17 cellular contexts compared by ENCODE assay signal in the genomic region with DNA sequence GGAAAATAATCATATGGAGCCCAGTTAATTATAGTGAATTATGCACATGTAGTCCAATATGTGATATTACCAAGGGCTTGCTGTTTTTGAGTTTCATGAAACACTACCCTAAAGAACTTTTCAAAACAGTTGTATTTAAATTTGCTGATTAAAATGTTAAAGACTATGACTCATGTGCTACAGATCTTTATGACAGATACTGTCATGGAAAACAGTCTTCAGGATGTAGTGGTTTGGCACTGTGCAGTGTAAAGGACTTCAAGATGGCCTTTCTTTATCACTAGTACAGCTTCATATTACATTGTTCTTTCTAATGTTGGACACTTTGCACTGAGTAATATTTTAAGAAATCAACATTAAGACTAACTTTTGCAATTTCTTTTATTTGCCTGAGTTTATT.
DNase-seq lines count a peak whose midpoint lies in the region; ATAC-seq, FAIRE-seq and TF ChIP-seq lines count a peak whose summit lies in the region.
"Had no signal": no experiment of that assay in that cellular context is flagged by ENCODE, and none has a peak within 500 bp of the region (broad histone marks: within the 10 kb centered on the region; RNA-seq: fewer than 3 reads in every experiment).

No MANE protein-coding gene starts in this region.

- no peak for TF ChIP-seq POLR2A in K562 (conservative IDR thresholded peaks at IDR 0.05)

- no peaks in the 10 kb centered on the region for H4K20me1 ChIP-seq in K562 (replicated peaks; ENCODE audit: control insufficient read depth, insufficient read depth, low read length)

- intact Hi-C loops in K562 (cut with micrococcal nuclease) (no loop called here), left lung (cut with DNase I) (no loop called here)

- no peak overlapping the region for H3K9ac ChIP-seq in K562 (ENCODE audit: insufficient read depth in 1 of 2, low read depth in 2 of 2, low read length in 2 of 2)

- H3K9me1 ChIP-seq in K562 (ENCODE audit: control insufficient read depth, insufficient read depth, low read length) = no peaks in the 10 kb centered on the region

- no peaks in the 10 kb centered on the region for H3K9me3 ChIP-seq in K562 (replicated peaks; ENCODE audit: control insufficient read depth, insufficient read depth, low read depth, low read length)
- H3K9me3 ChIP-seq in left lung = peaks cover 0 to 3% of the 10 kb centered on the region in 2 donors
- H3K9me3 ChIP-seq: colonic mucosa, SJSA1 had no signal

- CTCF ChIA-PET in K562 (lab: Yijun Ruan, JAX; ENCODE audit: low intra/inter-chr PET ratio) = no interaction called here

- in situ Hi-C loops in K562 (cut with MboI) = no loop called here

- no TSS peak for BruUV-seq in K562 (replicated peaks; lab: Mats Ljungman, UMichigan)

- no peak for TF ChIP-seq CTCF in K562 (IDR thresholded peaks at IDR 0.05 in 2 of 3, conservative IDR thresholded peaks at IDR 0.05 in 1 of 3; ENCODE audit: insufficient read depth in 2 of 3, low read depth in 1 of 3, low read length in 3 of 3)
- no peak for TF ChIP-seq CTCF in left lung (IDR thresholded peaks at IDR 0.05)

- H3K4me2 ChIP-seq in K562 (ENCODE audit: insufficient read depth, low read length) = no peak overlapping the region

- no peak for FAIRE-seq in K562 (lab: Jason Lieb, UNC)

- H3K79me2 ChIP-seq in K562 (ENCODE audit: control insufficient read depth, insufficient read depth, low read length) = no peaks in the 10 kb centered on the region

- no peak for ATAC-seq in K562
- ATAC-seq in left lung = peak; percentile 79
- no peak for ATAC-seq in GM21381 (IDR thresholded peaks at IDR 0.05; ENCODE audit: unreplicated experiment)
- no peak for ATAC-seq in GM18867 (IDR thresholded peaks at IDR 0.05; ENCODE audit: unreplicated experiment)
- ATAC-seq: activated T-cell treated with anti-CD3 and anti-CD28 coated beads, Interleukin-2, amount 50 U/mL, for 4 hours had no signal

- H3K4me3 ChIP-seq in K562 = no peak overlapping the region
- H3K4me3 ChIP-seq in left lung = no peak overlapping the region
- H3K4me3 ChIP-seq: colonic mucosa, left ventricle myocardium inferior, SJSA1 had no signal

- H2AFZ ChIP-seq in K562 (ENCODE audit: low read depth, low read length) = no peak overlapping the region

- POLR2A ChIA-PET in K562 (lab: Yijun Ruan, JAX) = no interaction called here

- TF ChIP-seq RAD21 in K562 (CRISPR knock-in tag; conservative IDR thresholded peaks at IDR 0.05 in 1 of 2, IDR thresholded peaks at IDR 0.05 in 1 of 2) = no peak

- no peaks in the 10 kb centered on the region; a peak in 1 of 5 replicates for H3K4me1 ChIP-seq in K562 (replicated peaks in 1 of 2; ENCODE audit: control insufficient read depth in 2 of 2, insufficient read depth in 2 of 2, low read length in 2 of 2)
- no peaks in the 10 kb centered on the region for H3K4me1 ChIP-seq in left lung
- H3K4me1 ChIP-seq: colonic mucosa, left ventricle myocardium inferior had no signal

- no peak for TF ChIP-seq EP300 in K562 (IDR thresholded peaks at IDR 0.05; ENCODE audit: low read length)

- DNase-seq in AG08396 (ENCODE audit: low spot score) = peak; percentile 7
- DNase-seq in M059J (ENCODE audit: low read depth) = peak; percentile 60
- DNase-seq in K562 (ENCODE audit: extremely low read depth in 1 of 4, low spot score in 3 of 4) = peak in 1 of 4 experiments; percentile 10
- no peak for DNase-seq in left lung
- DNase-seq in Ammon's horn (ENCODE audit: low spot score) = no peak
- no peak for DNase-seq in NCI-H128 (lab: John Stamatoyannopoulos, UW; ENCODE audit: unreplicated experiment)
- DNase-seq: activated CD4-positive, alpha-beta T cell treated with anti-CD3 and anti-CD28 coated beads, Interleukin-2, amount 50 U/mL, for 4 hours; activated T-cell treated with anti-CD3 and anti-CD28 coated beads, Interleukin-2, amount 50 U/mL, for 4 hours; colonic mucosa; erythroblast; GOT3; left ventricle myocardium inferior; NCI-H1436; NCI-H446 had no signal

- H3K27me3 ChIP-seq in K562 (ENCODE audit: control insufficient read depth in 2 of 2, insufficient read depth in 2 of 2, low read length in 2 of 2) = no peaks in the 10 kb centered on the region
- no peaks in the 10 kb centered on the region for H3K27me3 ChIP-seq in left lung
- H3K27me3 ChIP-seq: colonic mucosa, SJSA1 had no signal

- H3K27ac ChIP-seq in K562 (ENCODE audit: extremely low read depth, low read depth, low read length) = peak overlapping the region; percentile 38; the same call in 1 of the 3 replicates
- H3K27ac ChIP-seq in left lung = peak overlapping the region in 1 of 2 donors; percentile 75
- H3K27ac ChIP-seq: colonic mucosa, left ventricle myocardium inferior, SJSA1 had no signal

- H3K36me3 ChIP-seq in K562 (ENCODE audit: control insufficient read depth, insufficient read depth, low read length) (no peaks in the 10 kb centered on the region), left lung (no peaks in the 10 kb centered on the region)
- H3K36me3 ChIP-seq: colonic mucosa, left ventricle myocardium inferior, SJSA1 had no signal

TF ChIP-seq in K562, 482 proteins besides CTCF, POLR2A, EP300 and RAD21:
- TF ChIP-seq RBM22 (IDR thresholded peaks at IDR 0.05; ENCODE audit: low read depth, low read length, poor library complexity, severe bottlenecking) (no peak), ZNF124 (CRISPR knock-in tag; IDR thresholded peaks at IDR 0.05) (no peak), NR3C1 (CRISPR knock-in tag; IDR thresholded peaks at IDR 0.05) (no peak), FOSL1 (tag; conservative IDR thresholded peaks at IDR 0.05) (peak; percentile 23; the same call in 1 of the 2 replicates), NFE2L1 (tag; IDR thresholded peaks at IDR 0.05; ENCODE audit: borderline replicate concordance, low read depth) (no peak), ATF3 (IDR thresholded peaks at IDR 0.05) (peak; percentile 22; the same call in 1 of the 2 replicates), ATF3 (CRISPR knock-in tag; conservative IDR thresholded peaks at IDR 0.05) (no peak), ZNF263 (CRISPR knock-in tag; IDR thresholded peaks at IDR 0.05; ENCODE audit: borderline replicate concordance) (no peak)

Comparison
In these comparisons a context has a peak if more than half of its experiments do, and no peak if none do; other contexts are left out.
1. DNase-seq: peak in AG08396 (single experiment) and M059J (single experiment); none in left lung (0 of 2), Ammon's horn (single experiment) and NCI-H128 (single experiment).